Comparison of ENCODE assay signal across 17 cellular contexts in genomic region chr2:170530803-170531564, GRCh38.
DNase-seq lines count a peak whose midpoint lies in the region; TF ChIP-seq lines count a peak whose summit lies in the region.
"Had no signal": no experiment of that assay in that cellular context is flagged by ENCODE, and none has a peak within 500 bp of the region (broad histone marks: within the 10 kb centered on the region; RNA-seq: fewer than 3 reads in every experiment).

No MANE protein-coding gene starts in this region.

- H3K9ac ChIP-seq in HUES48 (ENCODE audit: low read depth, low read length) = no peak overlapping the region
- H3K9ac ChIP-seq in skeletal muscle satellite cell (ENCODE audit: low read depth, low read length) = no peak overlapping the region

- H3K27ac ChIP-seq in HUES48 (ENCODE audit: low read depth, low read length) (peak overlapping the region; percentile 36), esophagus muscularis mucosa (replicated peaks in 1 of 4) (peak overlapping the region in 3 of 4 donors; percentile 46 to 53 (median 48))
- H3K27ac ChIP-seq: brain microvascular endothelial cell, neutrophil, skin epidermis had no signal

- H3K9me3 ChIP-seq in HUES48 (ENCODE audit: control insufficient read depth, insufficient read depth, low read length) (no peaks in the 10 kb centered on the region), esophagus muscularis mucosa (no peaks in the 10 kb centered on the region), skeletal muscle satellite cell (replicated peaks; ENCODE audit: low read length) (no peaks in the 10 kb centered on the region)
- H3K9me3 ChIP-seq: neutrophil had no signal

- no peak for TF ChIP-seq POLR2A in esophagus muscularis mucosa (IDR thresholded peaks at IDR 0.05; ENCODE audit: low read depth)

- 88% methylated on average over 2 of the region's 2 CpGs for WGBS in esophagus muscularis mucosa

- H3K4me1 ChIP-seq in HUES48 (ENCODE audit: control insufficient read depth, insufficient read depth, low read length) = peaks cover 11% of the 10 kb centered on the region
- peaks cover 8 to 24% (median 18%) of the 10 kb centered on the region in 4 donors for H3K4me1 ChIP-seq in esophagus muscularis mucosa
- H3K4me1 ChIP-seq in skeletal muscle satellite cell (ENCODE audit: control insufficient read depth, insufficient read depth, low read length) = peaks cover 15% of the 10 kb centered on the region

- H3K27me3 ChIP-seq in HUES48 (ENCODE audit: control insufficient read depth, insufficient read depth, low read length) = no peaks in the 10 kb centered on the region; the same call in 1 of the 2 replicates
- no peaks in the 10 kb centered on the region for H3K27me3 ChIP-seq in esophagus muscularis mucosa
- peaks cover 3% of the 10 kb centered on the region for H3K27me3 ChIP-seq in skeletal muscle satellite cell (ENCODE audit: control insufficient read depth, insufficient read depth, low read length)
- H3K27me3 ChIP-seq in H7 (ENCODE audit: control insufficient read depth, insufficient read depth, low read length) = no peaks in the 10 kb centered on the region

- no peak for TF ChIP-seq EP300 in esophagus muscularis mucosa (IDR thresholded peaks at IDR 0.05)

- intact Hi-C loops in esophagus muscularis mucosa (cut with DNase I) = no loop called here

- H3K36me3 ChIP-seq in HUES48 (ENCODE audit: control insufficient read depth, insufficient read depth, low read length) (no peaks in the 10 kb centered on the region), esophagus muscularis mucosa (no peaks in the 10 kb centered on the region), skeletal muscle satellite cell (ENCODE audit: insufficient read depth, low read length) (no peaks in the 10 kb centered on the region), H7 (replicated peaks; ENCODE audit: control insufficient read depth, insufficient read depth, low read length) (no peaks in the 10 kb centered on the region)
- H3K36me3 ChIP-seq: brain microvascular endothelial cell, neutrophil had no signal

- H3K4me3 ChIP-seq in HUES48 (ENCODE audit: low read depth, low read length) = no peak overlapping the region
- peak overlapping the region in 1 of 4 donors; percentile 34 for H3K4me3 ChIP-seq in esophagus muscularis mucosa
- no peak overlapping the region for H3K4me3 ChIP-seq in skeletal muscle satellite cell (ENCODE audit: low read length)
- H3K4me3 ChIP-seq in H7 (ENCODE audit: insufficient read depth, low read depth, low read length) = no peak overlapping the region
- H3K4me3 ChIP-seq: skin epidermis had no signal

- TF ChIP-seq CTCF in esophagus muscularis mucosa (IDR thresholded peaks at IDR 0.05) = no peak

- H3K4me2 ChIP-seq in skeletal muscle satellite cell (ENCODE audit: low read length) = peak overlapping the region; percentile 70

- peak; percentile 66 for DNase-seq in DMS53 (lab: John Stamatoyannopoulos, UW)
- no peak for DNase-seq in DMS53 treated with DMSO at 0.1 percent for 48 hours (lab: John Stamatoyannopoulos, UW; ENCODE audit: unreplicated experiment)
- no peak for DNase-seq in esophagus muscularis mucosa (ENCODE audit: extremely low spot score)
- DNase-seq in H7 = no peak
- no peak for DNase-seq in iPS-NIHi7 (ENCODE audit: extremely low spot score)
- DNase-seq in stimulated activated CD8-positive, alpha-beta memory T cell treated with anti-CD3 and anti-CD28 coated beads, Interleukin-4, amount 100 ng/mL, for 48 hours = no peak
- DNase-seq: activated CD4-positive, alpha-beta T cell treated with anti-CD3 and anti-CD28 coated beads, Interleukin-2, amount 50 U/mL, for 1 hour; activated naive CD4-positive, alpha-beta T cell treated with anti-CD3 and anti-CD28 coated beads, Interleukin-2, amount 10 ng/mL, durations not matched to agents 7 days and 5 days; activated T-cell treated with anti-CD3 and anti-CD28 coated beads for 4 hours; GOT3; Karpas-422; trophoblast cell had no signal
